Comparison of ENCODE assay signal across 2 cellular contexts in the genomic region with DNA sequence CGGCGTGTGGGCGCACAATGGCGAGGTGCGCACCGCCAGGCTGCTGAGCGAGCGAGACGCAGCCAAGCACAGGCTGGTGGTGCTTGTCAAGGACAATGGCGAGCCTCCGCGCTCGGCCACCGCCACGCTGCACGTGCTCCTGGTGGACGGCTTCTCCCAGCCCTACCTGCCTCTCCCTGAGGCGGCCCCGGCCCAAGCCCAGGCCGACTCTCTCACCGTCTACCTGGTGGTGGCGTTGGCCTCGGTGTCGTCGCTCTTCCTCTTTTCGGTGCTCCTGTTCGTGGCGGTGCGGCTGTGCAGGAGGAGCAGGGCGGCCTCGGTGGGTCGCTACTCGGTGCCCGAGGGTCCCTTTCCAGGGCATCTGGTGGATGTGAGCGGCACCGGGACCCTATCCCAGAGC. TPM values are rescaled to one million over a fixed set of nuclear protein-coding genes. Genes with fewer than 3 reads are reported as not detected.
"Had no signal": no experiment of that assay in that cellular context is flagged by ENCODE, and none has a peak within 500 bp of the region (broad histone marks: within the 10 kb centered on the region; RNA-seq: fewer than 3 reads in every experiment).

No MANE protein-coding gene starts in this region.

RNA-seq across cellular contexts. Expression of a gene that starts 2.2 kb away (rescaled TPM):
- total RNA-seq: G401, GM12878 had no signal

RNA-seq across cellular contexts. Expression of a gene that starts 17.1 kb away (rescaled TPM):
- total RNA-seq: G401, GM12878 had no signal

RNA-seq across cellular contexts. Expression of a gene that starts 20.3 kb away (rescaled TPM):
- total RNA-seq: G401, GM12878 had no signal

RNA-seq across cellular contexts. Expression of a gene that starts 25.5 kb away (rescaled TPM):
- total RNA-seq: GM12878 had no signal

RNA-seq across cellular contexts. Expression of a gene that starts 30.1 kb away (rescaled TPM):
- total RNA-seq: GM12878 had no signal
